19 cellular contexts compared by ENCODE assay signal in genomic region chr18:3367491-3368091, GRCh38.
DNase-seq lines count a peak whose midpoint lies in the region; ATAC-seq, FAIRE-seq and TF ChIP-seq lines count a peak whose summit lies in the region.
"Had no signal": no experiment of that assay in that cellular context is flagged by ENCODE, and none has a peak within 500 bp of the region (broad histone marks: within the 10 kb centered on the region; RNA-seq: fewer than 3 reads in every experiment).

No MANE protein-coding gene starts in this region.

- CTCF ChIA-PET in activated CD4-positive, alpha-beta T cell treated with anti-CD3 and anti-CD28 coated beads, Interleukin-2, amount 10 ng/mL, durations not matched to agents 7 days and 5 days (lab: Charles Lee), result no interaction called here

- TF ChIP-seq POLR2A in H54 (IDR thresholded peaks at IDR 0.05; ENCODE audit: low read depth, low read length), result no peak

- peak; percentile 20 for TF ChIP-seq CTCF in RWPE2 (IDR thresholded peaks at IDR 0.05; ENCODE audit: poor library complexity, severe bottlenecking)

- peak; percentile 80 for ATAC-seq in RWPE2 (ENCODE audit: low read depth)
- ATAC-seq: effector memory CD8-positive, alpha-beta T cell; mucosa of descending colon had no signal

- no peaks in the 10 kb centered on the region for H3K27me3 ChIP-seq in RWPE2 (ENCODE audit: insufficient read depth, poor library complexity, severe bottlenecking)
- H3K27me3 ChIP-seq: BLaER1 treated with 17β-estradiol and CSF1 and Interleukin-3, amounts not matched to agents 10 nM and 100 nM had no signal

- H3K9me3 ChIP-seq in RWPE2 (ENCODE audit: severe bottlenecking), result peaks cover 2% of the 10 kb centered on the region
- H3K9me3 ChIP-seq: mucosa of descending colon had no signal

- H3K27ac ChIP-seq in RWPE2 (ENCODE audit: poor library complexity, severe bottlenecking), result peak overlapping the region; percentile 94
- H3K27ac ChIP-seq: BLaER1 treated with 17β-estradiol and CSF1 and Interleukin-3, amounts not matched to agents 10 nM and 100 nM; parathyroid adenoma had no signal

- no peak overlapping the region for H3K4me3 Mint-ChIP-seq in activated CD4-positive, alpha-beta T cell treated with anti-CD3 and anti-CD28 coated beads, Interleukin-2, amount 10 ng/mL, durations not matched to agents 7 days and 5 days
- H3K4me3 Mint-ChIP-seq: brain; effector memory CD8-positive, alpha-beta T cell had no signal

- H3K4me3 ChIP-seq in RWPE2 (ENCODE audit: severe bottlenecking), result no peak overlapping the region
- H3K4me3 ChIP-seq: BLaER1 treated with 17β-estradiol and CSF1 and Interleukin-3, amounts not matched to agents 10 nM and 100 nM; mucosa of descending colon had no signal

- H3K27ac Mint-ChIP-seq in activated CD4-positive, alpha-beta T cell treated with anti-CD3 and anti-CD28 coated beads, Interleukin-2, amount 10 ng/mL, durations not matched to agents 7 days and 5 days, result no peak overlapping the region
- H3K27ac Mint-ChIP-seq: effector memory CD8-positive, alpha-beta T cell had no signal

- no peaks in the 10 kb centered on the region for H3K9me3 Mint-ChIP-seq in activated CD4-positive, alpha-beta T cell treated with anti-CD3 and anti-CD28 coated beads, Interleukin-2, amount 10 ng/mL, durations not matched to agents 7 days and 5 days
- H3K9me3 Mint-ChIP-seq: effector memory CD8-positive, alpha-beta T cell had no signal

- peak; percentile 67 for FAIRE-seq in H54 (lab: Jason Lieb, UNC)

- H3K27me3 Mint-ChIP-seq in activated CD4-positive, alpha-beta T cell treated with anti-CD3 and anti-CD28 coated beads, Interleukin-2, amount 10 ng/mL, durations not matched to agents 7 days and 5 days, result peaks cover 5% of the 10 kb centered on the region

- H3K4me1 Mint-ChIP-seq in activated CD4-positive, alpha-beta T cell treated with anti-CD3 and anti-CD28 coated beads, Interleukin-2, amount 10 ng/mL, durations not matched to agents 7 days and 5 days, result no peaks in the 10 kb centered on the region

- no peak for DNase-seq in H54 (ENCODE audit: insufficient read length, low spot score)
- DNase-seq in RWPE2 (ENCODE audit: low spot score), result no peak
- peak; percentile 40 for DNase-seq in fibroblast of gingiva (ENCODE audit: low read depth)
- DNase-seq in renal cortical epithelial cell (ENCODE audit: low read depth), result peak; percentile 32
- no peak for DNase-seq in iPS-NIHi11 (ENCODE audit: low spot score)
- no peak for DNase-seq in dedifferentiated amniotic fluid mesenchymal stem cell (ENCODE audit: extremely low spot score)
- no peak for DNase-seq in stimulated activated naive CD4-positive, alpha-beta T cell treated with Interleukin-2 at 50 U/mL for 16 hours (lab: John Stamatoyannopoulos, UW)
- DNase-seq in activated CD4-positive, alpha-beta T cell treated with anti-CD3 and anti-CD28 coated beads, Interleukin-2, amount 10 ng/mL, durations not matched to agents 7 days and 5 days, result no peak
- DNase-seq: activated gamma-delta T cell; DMS79; effector memory CD8-positive, alpha-beta T cell; islet precursor cell; mucosa of descending colon; NCI-H1105 treated with DMSO at 0.1 percent for 48 hours; NCI-H2227 treated with DMSO at 0.1 percent for 48 hours; SW 1271 had no signal

- no peaks in the 10 kb centered on the region for H3K36me3 Mint-ChIP-seq in activated CD4-positive, alpha-beta T cell treated with anti-CD3 and anti-CD28 coated beads, Interleukin-2, amount 10 ng/mL, durations not matched to agents 7 days and 5 days (ENCODE audit: low read depth)
- H3K36me3 Mint-ChIP-seq: brain had no signal

- peaks cover 21% of the 10 kb centered on the region for H3K4me1 ChIP-seq in RWPE2 (ENCODE audit: insufficient read depth, poor library complexity, severe bottlenecking)
- H3K4me1 ChIP-seq: parathyroid adenoma had no signal

- POLR2A ChIA-PET in activated CD4-positive, alpha-beta T cell treated with anti-CD3 and anti-CD28 coated beads, Interleukin-2, amount 10 ng/mL, durations not matched to agents 7 days and 5 days (lab: Charles Lee), result no interaction called here

- no peaks in the 10 kb centered on the region for H3K36me3 ChIP-seq in RWPE2 (ENCODE audit: low read depth)
- H3K36me3 ChIP-seq: BLaER1 treated with 17β-estradiol and CSF1 and Interleukin-3, amounts not matched to agents 10 nM and 100 nM had no signal

Comparison
In these comparisons a context has a peak if more than half of its experiments do, and no peak if none do; other contexts are left out.
1. DNase-seq: peak in fibroblast of gingiva (single experiment) and renal cortical epithelial cell (single experiment); none in H54 (single experiment), RWPE2 (single experiment), iPS-NIHi11 (single experiment), dedifferentiated amniotic fluid mesenchymal stem cell (single experiment), stimulated activated naive CD4-positive, alpha-beta T cell treated with Interleukin-2 at 50 U/mL for 16 hours (single experiment) and activated CD4-positive, alpha-beta T cell treated with anti-CD3 and anti-CD28 coated beads, Interleukin-2, amount 10 ng/mL, durations not matched to agents 7 days and 5 days (single experiment).